In the genomic region with DNA sequence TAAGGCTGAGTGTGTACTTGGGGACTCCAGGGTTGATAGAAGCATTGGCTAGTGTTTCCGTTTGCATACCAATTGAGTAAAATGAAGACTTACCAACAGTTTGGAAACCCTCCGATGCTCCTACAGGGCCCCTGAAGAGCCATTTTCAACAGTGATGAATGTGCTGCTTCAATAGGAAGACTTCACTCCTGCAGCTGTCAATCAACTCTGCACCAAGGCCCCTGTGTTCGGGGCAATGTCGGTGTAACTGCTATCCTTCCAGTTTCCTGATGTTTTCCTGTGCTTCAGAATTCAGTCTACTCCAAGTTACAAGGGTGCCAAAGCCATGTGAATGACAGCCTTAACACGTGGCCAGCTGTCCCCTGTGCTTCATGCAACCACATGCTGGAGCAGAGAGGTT, we compare ENCODE assay signal across 29 cellular contexts.
"Had no signal": no experiment of that assay in that cellular context is flagged by ENCODE, and none has a peak within 500 bp of the region (broad histone marks: within the 10 kb centered on the region; RNA-seq: fewer than 3 reads in every experiment).

No MANE protein-coding gene starts in this region.

- H3K36me3 ChIP-seq: SJCRH30 had no signal

- H3K4me1 ChIP-seq: SJCRH30 had no signal

- H3K4me3 ChIP-seq: PC-9, SJCRH30, SK-N-MC had no signal

- H2AFZ ChIP-seq: PC-9 had no signal

- H3K4me2 ChIP-seq: PC-9 had no signal

- ATAC-seq: Panc1, Right ventricle myocardium inferior had no signal

- DNase-seq: Karpas-422, MM.1S, MV-4-11, NCI-H1092, NCI-H1105, NCI-H1417 treated with DMSO at 0.1 percent for 48 hours, NCI-H1436 treated with DMSO at 0.1 percent for 48 hours, NCI-H1694 treated with DMSO at 0.1 percent for 48 hours, NCI-H187 treated with DMSO at 0.1 percent for 48 hours, NCI-H2029, NCI-H2081, NCI-H2171 treated with DMSO at 0.1 percent for 48 hours, NCI-H2227 treated with DMSO at 0.1 percent for 48 hours, NCI-H345, NCI-H446, NCI-H510A treated with DMSO at 0.1 percent for 48 hours, NCI-H524 treated with DMSO at 0.1 percent for 48 hours, NCI-H526 treated with DMSO at 0.1 percent for 48 hours, NCI-H774, PC-9, SHP77, SIG-M5, SJCRH30, SW 1271, T-helper 1 cell had no signal

- H3K9me3 ChIP-seq: SJCRH30 had no signal

- H3K27ac ChIP-seq: PC-9, RWPE1, SJCRH30, SK-N-MC had no signal
